9 cellular contexts compared by ENCODE assay signal in the genomic region with DNA sequence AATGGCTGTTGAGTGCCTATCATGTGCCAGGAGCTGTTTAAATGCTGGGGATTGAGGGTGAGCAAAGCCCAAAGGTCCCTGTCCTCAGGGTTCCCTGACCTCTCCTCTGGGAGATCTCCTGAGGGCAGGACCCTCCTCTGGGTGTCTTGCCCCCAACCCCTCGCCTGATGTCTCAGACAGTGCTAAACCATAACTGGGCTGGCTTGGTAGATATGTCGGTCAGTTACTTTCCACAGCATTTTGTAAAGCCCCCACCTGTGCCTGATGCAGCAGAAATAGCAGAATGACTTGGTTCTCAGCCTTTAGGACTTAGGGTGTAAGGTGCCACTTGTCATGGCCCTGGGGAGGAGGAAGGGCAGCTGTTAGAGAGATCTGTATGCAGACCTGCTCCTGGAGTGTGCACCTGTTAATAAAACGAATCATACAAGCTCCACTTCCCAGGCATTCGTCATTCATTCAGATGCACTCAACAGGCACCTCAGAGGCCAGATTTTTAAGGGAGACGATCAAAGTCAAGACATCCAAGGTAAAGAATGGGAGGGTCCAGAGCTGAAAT.
A peak's percentile ranks its signal among the peaks of the same experiment; 100 is the strongest.
DNase-seq lines count a peak whose midpoint lies in the region; ATAC-seq lines count a peak whose summit lies in the region.
"Had no signal": no experiment of that assay in that cellular context is flagged by ENCODE, and none has a peak within 500 bp of the region (broad histone marks: within the 10 kb centered on the region; RNA-seq: fewer than 3 reads in every experiment).

No MANE protein-coding gene starts in this region.

- no peak overlapping the region for H3K4me3 ChIP-seq in duodenal mucosa (ENCODE audit: low read depth in 1 of 2, low read length in 2 of 2)
- H3K4me3 ChIP-seq: lower lobe of right lung had no signal

- DNase-seq in LHCN-M2 (ENCODE audit: low read depth) = peak; percentile 67
- peak; percentile 30 for DNase-seq in renal cortical epithelial cell (ENCODE audit: low read depth)
- no peak for DNase-seq in NCI-H2227 (lab: John Stamatoyannopoulos, UW; ENCODE audit: unreplicated experiment)
- no peak for DNase-seq in stimulated activated CD4-positive, alpha-beta T cell treated with anti-CD3 and anti-CD28 coated beads, Interleukin-1b, Interleukin-23, amount 100 ng/mL, for 48 hours
- DNase-seq in NOMO-1 treated with dmso at 0.1 percent for 144 hours (lab: John Stamatoyannopoulos, UW; ENCODE audit: unreplicated experiment) = no peak

- ATAC-seq in GM19023 (IDR thresholded peaks at IDR 0.05; ENCODE audit: unreplicated experiment) (peak; percentile 6), GM21360 (IDR thresholded peaks at IDR 0.05; ENCODE audit: unreplicated experiment) (no peak)

- peak overlapping the region; percentile 54 for H3K27ac ChIP-seq in duodenal mucosa (ENCODE audit: low read depth, low read length)

- no peak overlapping the region for H3K9ac ChIP-seq in duodenal mucosa (ENCODE audit: low read depth in 1 of 2, low read length in 2 of 2)

- H3K9me3 ChIP-seq in duodenal mucosa (ENCODE audit: control insufficient read depth in 1 of 2, low read length in 2 of 2) = no peaks in the 10 kb centered on the region
- H3K9me3 ChIP-seq: lower lobe of right lung had no signal

- peaks cover 11 to 16% of the 10 kb centered on the region in 2 donors for H3K4me1 ChIP-seq in duodenal mucosa (ENCODE audit: control insufficient read depth in 1 of 2, insufficient read depth in 2 of 2, low read length in 2 of 2)

- no peaks in the 10 kb centered on the region for H3K36me3 ChIP-seq in duodenal mucosa (ENCODE audit: control insufficient read depth in 1 of 2, insufficient read depth in 2 of 2, low read length in 2 of 2)
- H3K36me3 ChIP-seq: lower lobe of right lung had no signal

- H3K27me3 ChIP-seq in duodenal mucosa (ENCODE audit: control insufficient read depth in 1 of 2, insufficient read depth in 2 of 2, low read length in 2 of 2) = no peaks in the 10 kb centered on the region

Comparison
In these comparisons a context has a peak if more than half of its experiments do, and no peak if none do; other contexts are left out.
1. DNase-seq: peak in LHCN-M2 (single experiment) and renal cortical epithelial cell (single experiment); none in NCI-H2227 (single experiment), stimulated activated CD4-positive, alpha-beta T cell treated with anti-CD3 and anti-CD28 coated beads, Interleukin-1b, Interleukin-23, amount 100 ng/mL, for 48 hours (single experiment) and NOMO-1 treated with dmso at 0.1 percent for 144 hours (single experiment).